In the genomic region with DNA sequence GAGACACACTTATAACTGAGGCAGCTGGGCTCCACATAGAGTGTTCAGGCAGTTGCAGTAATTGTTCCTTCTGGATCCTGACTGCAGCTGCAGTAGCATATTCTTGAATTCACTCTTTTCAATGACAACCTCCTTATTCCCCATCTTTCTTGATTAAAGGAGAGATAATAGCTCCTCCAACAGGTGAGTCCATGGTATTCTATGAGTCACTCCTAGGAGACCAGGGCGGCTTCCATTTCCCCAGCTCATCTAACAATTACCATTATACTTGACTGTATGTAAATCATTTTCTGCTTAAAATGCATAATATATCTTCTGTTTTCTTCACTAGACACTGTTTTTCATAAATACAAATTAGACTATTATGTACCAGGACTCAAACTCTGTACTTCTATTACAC, we compare ENCODE assay signal across 14 cellular contexts.
A peak's percentile ranks its signal among the peaks of the same experiment; 100 is the strongest.
DNase-seq lines count a peak whose midpoint lies in the region; ATAC-seq and TF ChIP-seq lines count a peak whose summit lies in the region.
"Had no signal": no experiment of that assay in that cellular context is flagged by ENCODE, and none has a peak within 500 bp of the region (broad histone marks: within the 10 kb centered on the region; RNA-seq: fewer than 3 reads in every experiment).

No MANE protein-coding gene starts in this region.

- no peaks in the 10 kb centered on the region for H3K27me3 Mint-ChIP-seq in progenitor cell of endocrine pancreas
- H3K27me3 Mint-ChIP-seq: IgD-negative memory B cell had no signal

- H3K36me3 Mint-ChIP-seq in progenitor cell of endocrine pancreas (ENCODE audit: insufficient read depth), result no peaks in the 10 kb centered on the region
- H3K36me3 Mint-ChIP-seq: CD4-positive, alpha-beta memory T cell had no signal

- peak overlapping the region; percentile 71 for H3K27ac Mint-ChIP-seq in progenitor cell of endocrine pancreas
- H3K27ac Mint-ChIP-seq: CD4-positive, alpha-beta memory T cell; GM23338; IgD-negative memory B cell had no signal

- intact Hi-C loops in Right ventricle myocardium superior (cut with DNase I), result no loop called here
- intact Hi-C loops in cardiac septum (cut with DNase I), result no loop called here

- TF ChIP-seq CTCF in progenitor cell of endocrine pancreas (IDR thresholded peaks at IDR 0.05; ENCODE audit: unreplicated experiment), result no peak

- H3K4me3 Mint-ChIP-seq in progenitor cell of endocrine pancreas (ENCODE audit: low read depth), result no peak overlapping the region
- H3K4me3 Mint-ChIP-seq: CD4-positive, alpha-beta memory T cell; GM23338 had no signal

- H3K27me3 ChIP-seq in MG63, result no peaks in the 10 kb centered on the region
- H3K27me3 ChIP-seq: BE2C had no signal

- no peaks in the 10 kb centered on the region for H3K9me3 Mint-ChIP-seq in progenitor cell of endocrine pancreas (ENCODE audit: low read depth)
- H3K9me3 Mint-ChIP-seq: CD4-positive, alpha-beta memory T cell; GM23338; IgD-negative memory B cell had no signal

- H3K4me1 Mint-ChIP-seq in progenitor cell of endocrine pancreas (ENCODE audit: low read depth), result peaks cover 2% of the 10 kb centered on the region
- H3K4me1 Mint-ChIP-seq: CD4-positive, alpha-beta memory T cell; IgD-negative memory B cell had no signal

- peak; percentile 54 for ATAC-seq in Right ventricle myocardium superior (ENCODE audit: poor library complexity)
- no peak for ATAC-seq in GM18858 (IDR thresholded peaks at IDR 0.05; ENCODE audit: unreplicated experiment)
- no peak for ATAC-seq in GM19351 (IDR thresholded peaks at IDR 0.05; ENCODE audit: unreplicated experiment)
- ATAC-seq: A549, GM23338 had no signal

- H3K4me3 ChIP-seq in MG63, result no peak overlapping the region
- H3K4me3 ChIP-seq: A549, GM23338 had no signal

- H3K36me3 ChIP-seq in MG63, result no peaks in the 10 kb centered on the region
- H3K36me3 ChIP-seq: BE2C had no signal

- no peaks in the 10 kb centered on the region for H3K9me3 ChIP-seq in MG63
- H3K9me3 ChIP-seq: A549, BE2C had no signal

- no peak for DNase-seq in Right ventricle myocardium superior
- DNase-seq in cardiac septum (ENCODE audit: low spot score), result no peak
- DNase-seq in NCI-H526 (lab: John Stamatoyannopoulos, UW), result peak; percentile 80 to 82
- DNase-seq in SHP77 (lab: John Stamatoyannopoulos, UW), result peak; percentile 46 to 58
- DNase-seq in progenitor cell of endocrine pancreas (ENCODE audit: low spot score, unreplicated experiment), result no peak
- no peak for DNase-seq in MG63
- DNase-seq: BE2C; CD4-positive, alpha-beta memory T cell; H7 had no signal

Comparison
In these comparisons a context has a peak if more than half of its experiments do, and no peak if none do; other contexts are left out.
1. DNase-seq: peak in NCI-H526 (2 of 2) and SHP77 (2 of 2); none in Right ventricle myocardium superior (single experiment), cardiac septum (single experiment), progenitor cell of endocrine pancreas (single experiment) and MG63 (single experiment).